ENCODE assay signal across 1 cellular context in the genomic region with DNA sequence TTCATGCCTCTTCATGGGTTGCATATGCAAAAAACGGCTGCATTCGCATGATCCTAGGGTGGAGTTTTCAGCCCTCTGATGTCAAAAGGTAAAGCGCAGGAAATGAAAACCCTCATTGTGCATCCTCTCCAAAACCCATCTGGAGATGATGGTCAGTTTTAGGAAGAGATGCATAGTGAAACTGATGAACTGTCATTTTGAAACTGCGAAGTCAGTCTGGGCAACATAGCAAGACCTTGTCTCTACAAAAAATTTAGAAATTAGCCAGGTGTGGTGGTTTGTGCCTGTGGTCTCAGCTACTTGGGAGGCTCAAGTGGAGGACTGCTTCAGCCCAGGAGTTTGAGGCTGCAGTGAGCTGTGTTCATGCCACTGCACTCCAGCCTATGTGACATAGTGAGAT.
TF ChIP-seq lines count a peak whose summit lies in the region.

No MANE protein-coding gene starts in this region.

TF ChIP-seq in GM12878, 131 proteins besides CTCF, POLR2A, EP300 and RAD21 (continues in another document):
- TF ChIP-seq NRF1 (conservative IDR thresholded peaks at IDR 0.05; ENCODE audit: low read depth, low read length): no peak
- TF ChIP-seq BHLHE40 (IDR thresholded peaks at IDR 0.05; ENCODE audit: borderline replicate concordance in 1 of 2, low read depth in 2 of 2, low read length in 1 of 2): no peak
- TF ChIP-seq ZSCAN29 (IDR thresholded peaks at IDR 0.05): no peak
- TF ChIP-seq, protein P1, sequence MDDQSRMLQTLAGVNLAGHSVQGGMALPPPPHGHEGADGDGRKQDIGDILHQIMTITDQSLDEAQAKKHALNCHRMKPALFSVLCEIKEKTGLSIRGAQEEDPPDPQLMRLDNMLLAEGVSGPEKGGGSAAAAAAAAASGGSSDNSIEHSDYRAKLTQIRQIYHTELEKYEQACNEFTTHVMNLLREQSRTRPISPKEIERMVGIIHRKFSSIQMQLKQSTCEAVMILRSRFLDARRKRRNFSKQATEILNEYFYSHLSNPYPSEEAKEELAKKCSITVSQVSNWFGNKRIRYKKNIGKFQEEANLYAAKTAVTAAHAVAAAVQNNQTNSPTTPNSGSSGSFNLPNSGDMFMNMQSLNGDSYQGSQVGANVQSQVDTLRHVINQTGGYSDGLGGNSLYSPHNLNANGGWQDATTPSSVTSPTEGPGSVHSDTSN (IDR thresholded peaks at IDR 0.05; ENCODE audit: insufficient replicate concordance, low read depth, low read length): no peak
- TF ChIP-seq CBFB (IDR thresholded peaks at IDR 0.05; ENCODE audit: low read depth): 0 out of 2 replicates have a peak, but pooled peaks have one; percentile 18
- no peak for TF ChIP-seq SMAD1 (IDR thresholded peaks at IDR 0.05; ENCODE audit: low read depth, partially characterized antibody)
- TF ChIP-seq, protein P2, sequence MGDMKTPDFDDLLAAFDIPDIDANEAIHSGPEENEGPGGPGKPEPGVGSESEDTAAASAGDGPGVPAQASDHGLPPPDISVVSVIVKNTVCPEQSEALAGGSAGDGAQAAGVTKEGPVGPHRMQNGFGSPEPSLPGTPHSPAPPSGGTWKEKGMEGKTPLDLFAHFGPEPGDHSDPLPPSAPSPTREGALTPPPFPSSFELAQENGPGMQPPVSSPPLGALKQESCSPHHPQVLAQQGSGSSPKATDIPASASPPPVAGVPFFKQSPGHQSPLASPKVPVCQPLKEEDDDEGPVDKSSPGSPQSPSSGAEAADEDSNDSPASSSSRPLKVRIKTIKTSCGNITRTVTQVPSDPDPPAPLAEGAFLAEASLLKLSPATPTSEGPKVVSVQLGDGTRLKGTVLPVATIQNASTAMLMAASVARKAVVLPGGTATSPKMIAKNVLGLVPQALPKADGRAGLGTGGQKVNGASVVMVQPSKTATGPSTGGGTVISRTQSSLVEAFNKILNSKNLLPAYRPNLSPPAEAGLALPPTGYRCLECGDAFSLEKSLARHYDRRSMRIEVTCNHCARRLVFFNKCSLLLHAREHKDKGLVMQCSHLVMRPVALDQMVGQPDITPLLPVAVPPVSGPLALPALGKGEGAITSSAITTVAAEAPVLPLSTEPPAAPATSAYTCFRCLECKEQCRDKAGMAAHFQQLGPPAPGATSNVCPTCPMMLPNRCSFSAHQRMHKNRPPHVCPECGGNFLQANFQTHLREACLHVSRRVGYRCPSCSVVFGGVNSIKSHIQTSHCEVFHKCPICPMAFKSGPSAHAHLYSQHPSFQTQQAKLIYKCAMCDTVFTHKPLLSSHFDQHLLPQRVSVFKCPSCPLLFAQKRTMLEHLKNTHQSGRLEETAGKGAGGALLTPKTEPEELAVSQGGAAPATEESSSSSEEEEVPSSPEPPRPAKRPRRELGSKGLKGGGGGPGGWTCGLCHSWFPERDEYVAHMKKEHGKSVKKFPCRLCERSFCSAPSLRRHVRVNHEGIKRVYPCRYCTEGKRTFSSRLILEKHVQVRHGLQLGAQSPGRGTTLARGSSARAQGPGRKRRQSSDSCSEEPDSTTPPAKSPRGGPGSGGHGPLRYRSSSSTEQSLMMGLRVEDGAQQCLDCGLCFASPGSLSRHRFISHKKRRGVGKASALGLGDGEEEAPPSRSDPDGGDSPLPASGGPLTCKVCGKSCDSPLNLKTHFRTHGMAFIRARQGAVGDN (IDR thresholded peaks at IDR 0.05): no peak
- TF ChIP-seq SPI1 (IDR thresholded peaks at IDR 0.05; ENCODE audit: borderline replicate concordance, insufficient read depth, low read depth, low read length): no peak
- peak; percentile 80; the same call in 1 of the 2 replicates for TF ChIP-seq CBX5 (IDR thresholded peaks at IDR 0.05; ENCODE audit: low read depth)
- TF ChIP-seq SP1 (IDR thresholded peaks at IDR 0.05; ENCODE audit: low read depth, low read length): no peak
- TF ChIP-seq, protein P3, sequence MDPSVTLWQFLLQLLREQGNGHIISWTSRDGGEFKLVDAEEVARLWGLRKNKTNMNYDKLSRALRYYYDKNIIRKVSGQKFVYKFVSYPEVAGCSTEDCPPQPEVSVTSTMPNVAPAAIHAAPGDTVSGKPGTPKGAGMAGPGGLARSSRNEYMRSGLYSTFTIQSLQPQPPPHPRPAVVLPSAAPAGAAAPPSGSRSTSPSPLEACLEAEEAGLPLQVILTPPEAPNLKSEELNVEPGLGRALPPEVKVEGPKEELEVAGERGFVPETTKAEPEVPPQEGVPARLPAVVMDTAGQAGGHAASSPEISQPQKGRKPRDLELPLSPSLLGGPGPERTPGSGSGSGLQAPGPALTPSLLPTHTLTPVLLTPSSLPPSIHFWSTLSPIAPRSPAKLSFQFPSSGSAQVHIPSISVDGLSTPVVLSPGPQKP (IDR thresholded peaks at IDR 0.05; ENCODE audit: low read depth, low read length): no peak
- 0 out of 2 replicates have a peak, but pooled peaks have one; percentile 32 for TF ChIP-seq TCF3 (IDR thresholded peaks at IDR 0.05; ENCODE audit: borderline replicate concordance, insufficient read depth, low read depth, low read length)
- TF ChIP-seq TCF12 (IDR thresholded peaks at IDR 0.05; ENCODE audit: low read depth, low read length): 0 out of 2 replicates have a peak, but pooled peaks have one; percentile 60
- TF ChIP-seq IKZF2 (IDR thresholded peaks at IDR 0.05): peak; percentile 42 to 47; a peak in 2 of 4 replicates
- peak; percentile 56; the same call in 1 of the 2 replicates for TF ChIP-seq CREB1 (IDR thresholded peaks at IDR 0.05; ENCODE audit: low read depth)
- TF ChIP-seq, protein P4, sequence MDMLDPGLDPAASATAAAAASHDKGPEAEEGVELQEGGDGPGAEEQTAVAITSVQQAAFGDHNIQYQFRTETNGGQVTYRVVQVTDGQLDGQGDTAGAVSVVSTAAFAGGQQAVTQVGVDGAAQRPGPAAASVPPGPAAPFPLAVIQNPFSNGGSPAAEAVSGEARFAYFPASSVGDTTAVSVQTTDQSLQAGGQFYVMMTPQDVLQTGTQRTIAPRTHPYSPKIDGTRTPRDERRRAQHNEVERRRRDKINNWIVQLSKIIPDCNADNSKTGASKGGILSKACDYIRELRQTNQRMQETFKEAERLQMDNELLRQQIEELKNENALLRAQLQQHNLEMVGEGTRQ (IDR thresholded peaks at IDR 0.05; ENCODE audit: borderline replicate concordance, low read depth, low read length): no peak
- TF ChIP-seq STAT3 (IDR thresholded peaks at IDR 0.05; ENCODE audit: low read depth, low read length): no peak
- TF ChIP-seq, protein P5, sequence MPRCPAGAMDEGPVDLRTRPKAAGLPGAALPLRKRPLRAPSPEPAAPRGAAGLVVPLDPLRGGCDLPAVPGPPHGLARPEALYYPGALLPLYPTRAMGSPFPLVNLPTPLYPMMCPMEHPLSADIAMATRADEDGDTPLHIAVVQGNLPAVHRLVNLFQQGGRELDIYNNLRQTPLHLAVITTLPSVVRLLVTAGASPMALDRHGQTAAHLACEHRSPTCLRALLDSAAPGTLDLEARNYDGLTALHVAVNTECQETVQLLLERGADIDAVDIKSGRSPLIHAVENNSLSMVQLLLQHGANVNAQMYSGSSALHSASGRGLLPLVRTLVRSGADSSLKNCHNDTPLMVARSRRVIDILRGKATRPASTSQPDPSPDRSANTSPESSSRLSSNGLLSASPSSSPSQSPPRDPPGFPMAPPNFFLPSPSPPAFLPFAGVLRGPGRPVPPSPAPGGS (IDR thresholded peaks at IDR 0.05; ENCODE audit: borderline replicate concordance, insufficient read depth, low read depth, low read length, poor library complexity, severe bottlenecking): no peak
- TF ChIP-seq, protein P6, sequence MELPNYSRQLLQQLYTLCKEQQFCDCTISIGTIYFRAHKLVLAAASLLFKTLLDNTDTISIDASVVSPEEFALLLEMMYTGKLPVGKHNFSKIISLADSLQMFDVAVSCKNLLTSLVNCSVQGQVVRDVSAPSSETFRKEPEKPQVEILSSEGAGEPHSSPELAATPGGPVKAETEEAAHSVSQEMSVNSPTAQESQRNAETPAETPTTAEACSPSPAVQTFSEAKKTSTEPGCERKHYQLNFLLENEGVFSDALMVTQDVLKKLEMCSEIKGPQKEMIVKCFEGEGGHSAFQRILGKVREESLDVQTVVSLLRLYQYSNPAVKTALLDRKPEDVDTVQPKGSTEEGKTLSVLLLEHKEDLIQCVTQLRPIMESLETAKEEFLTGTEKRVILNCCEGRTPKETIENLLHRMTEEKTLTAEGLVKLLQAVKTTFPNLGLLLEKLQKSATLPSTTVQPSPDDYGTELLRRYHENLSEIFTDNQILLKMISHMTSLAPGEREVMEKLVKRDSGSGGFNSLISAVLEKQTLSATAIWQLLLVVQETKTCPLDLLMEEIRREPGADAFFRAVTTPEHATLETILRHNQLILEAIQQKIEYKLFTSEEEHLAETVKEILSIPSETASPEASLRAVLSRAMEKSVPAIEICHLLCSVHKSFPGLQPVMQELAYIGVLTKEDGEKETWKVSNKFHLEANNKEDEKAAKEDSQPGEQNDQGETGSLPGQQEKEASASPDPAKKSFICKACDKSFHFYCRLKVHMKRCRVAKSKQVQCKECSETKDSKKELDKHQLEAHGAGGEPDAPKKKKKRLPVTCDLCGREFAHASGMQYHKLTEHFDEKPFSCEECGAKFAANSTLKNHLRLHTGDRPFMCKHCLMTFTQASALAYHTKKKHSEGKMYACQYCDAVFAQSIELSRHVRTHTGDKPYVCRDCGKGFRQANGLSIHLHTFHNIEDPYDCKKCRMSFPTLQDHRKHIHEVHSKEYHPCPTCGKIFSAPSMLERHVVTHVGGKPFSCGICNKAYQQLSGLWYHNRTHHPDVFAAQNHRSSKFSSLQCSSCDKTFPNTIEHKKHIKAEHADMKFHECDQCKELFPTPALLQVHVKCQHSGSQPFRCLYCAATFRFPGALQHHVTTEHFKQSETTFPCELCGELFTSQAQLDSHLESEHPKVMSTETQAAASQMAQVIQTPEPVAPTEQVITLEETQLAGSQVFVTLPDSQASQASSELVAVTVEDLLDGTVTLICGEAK (IDR thresholded peaks at IDR 0.05; ENCODE audit: borderline replicate concordance): no peak
- no peak for TF ChIP-seq ZNF274 (IDR thresholded peaks at IDR 0.05; ENCODE audit: insufficient read depth, insufficient read length)
- peak; percentile 35; the same call in 1 of the 2 replicates for TF ChIP-seq IKZF1 (conservative IDR thresholded peaks at IDR 0.05)
- peak; percentile 34; the same call in 1 of the 2 replicates for TF ChIP-seq MEF2A (IDR thresholded peaks at IDR 0.05; ENCODE audit: insufficient read depth, low read depth, low read length)
- TF ChIP-seq MTA3 (IDR thresholded peaks at IDR 0.05; ENCODE audit: borderline replicate concordance, low read length): peak; percentile 49; the same call in 1 of the 2 replicates
- peak; percentile 81 for TF ChIP-seq RUNX3 (IDR thresholded peaks at IDR 0.05; ENCODE audit: low read length)
- TF ChIP-seq, protein P7, sequence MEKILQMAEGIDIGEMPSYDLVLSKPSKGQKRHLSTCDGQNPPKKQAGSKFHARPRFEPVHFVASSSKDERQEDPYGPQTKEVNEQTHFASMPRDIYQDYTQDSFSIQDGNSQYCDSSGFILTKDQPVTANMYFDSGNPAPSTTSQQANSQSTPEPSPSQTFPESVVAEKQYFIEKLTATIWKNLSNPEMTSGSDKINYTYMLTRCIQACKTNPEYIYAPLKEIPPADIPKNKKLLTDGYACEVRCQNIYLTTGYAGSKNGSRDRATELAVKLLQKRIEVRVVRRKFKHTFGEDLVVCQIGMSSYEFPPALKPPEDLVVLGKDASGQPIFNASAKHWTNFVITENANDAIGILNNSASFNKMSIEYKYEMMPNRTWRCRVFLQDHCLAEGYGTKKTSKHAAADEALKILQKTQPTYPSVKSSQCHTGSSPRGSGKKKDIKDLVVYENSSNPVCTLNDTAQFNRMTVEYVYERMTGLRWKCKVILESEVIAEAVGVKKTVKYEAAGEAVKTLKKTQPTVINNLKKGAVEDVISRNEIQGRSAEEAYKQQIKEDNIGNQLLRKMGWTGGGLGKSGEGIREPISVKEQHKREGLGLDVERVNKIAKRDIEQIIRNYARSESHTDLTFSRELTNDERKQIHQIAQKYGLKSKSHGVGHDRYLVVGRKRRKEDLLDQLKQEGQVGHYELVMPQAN (conservative IDR thresholded peaks at IDR 0.05): no peak
- TF ChIP-seq ZBED1 (IDR thresholded peaks at IDR 0.05; ENCODE audit: borderline replicate concordance): 0 out of 2 replicates have a peak, but pooled peaks have one; percentile 29
- TF ChIP-seq, protein P8, sequence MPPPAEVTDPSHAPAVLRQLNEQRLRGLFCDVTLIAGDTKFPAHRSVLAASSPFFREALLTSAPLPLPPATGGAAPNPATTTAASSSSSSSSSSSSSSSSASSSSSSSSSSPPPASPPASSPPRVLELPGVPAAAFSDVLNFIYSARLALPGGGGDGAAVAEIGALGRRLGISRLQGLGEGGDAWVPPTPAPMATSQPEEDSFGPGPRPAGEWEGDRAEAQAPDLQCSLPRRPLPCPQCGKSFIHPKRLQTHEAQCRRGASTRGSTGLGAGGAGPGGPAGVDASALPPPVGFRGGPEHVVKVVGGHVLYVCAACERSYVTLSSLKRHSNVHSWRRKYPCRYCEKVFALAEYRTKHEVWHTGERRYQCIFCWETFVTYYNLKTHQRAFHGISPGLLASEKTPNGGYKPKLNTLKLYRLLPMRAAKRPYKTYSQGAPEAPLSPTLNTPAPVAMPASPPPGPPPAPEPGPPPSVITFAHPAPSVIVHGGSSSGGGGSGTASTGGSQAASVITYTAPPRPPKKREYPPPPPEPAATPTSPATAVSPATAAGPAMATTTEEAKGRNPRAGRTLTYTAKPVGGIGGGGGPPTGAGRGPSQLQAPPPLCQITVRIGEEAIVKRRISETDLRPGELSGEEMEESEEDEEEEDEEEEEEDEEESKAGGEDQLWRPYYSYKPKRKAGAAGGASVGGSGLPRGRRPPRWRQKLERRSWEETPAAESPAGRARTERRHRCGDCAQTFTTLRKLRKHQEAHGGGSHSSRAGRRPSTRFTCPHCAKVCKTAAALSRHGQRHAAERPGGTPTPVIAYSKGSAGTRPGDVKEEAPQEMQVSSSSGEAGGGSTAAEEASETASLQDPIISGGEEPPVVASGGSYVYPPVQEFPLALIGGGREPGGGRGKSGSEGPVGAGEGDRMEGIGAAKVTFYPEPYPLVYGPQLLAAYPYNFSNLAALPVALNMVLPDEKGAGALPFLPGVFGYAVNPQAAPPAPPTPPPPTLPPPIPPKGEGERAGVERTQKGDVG (CRISPR knock-in tag; IDR thresholded peaks at IDR 0.05): no peak
- TF ChIP-seq EED (IDR thresholded peaks at IDR 0.05; ENCODE audit: low read depth): peak; percentile 67
- TF ChIP-seq BCL11A (IDR thresholded peaks at IDR 0.05; ENCODE audit: low read depth, low read length): peak; percentile 18; the same call in 1 of the 2 replicates
- no peak for TF ChIP-seq MEF2B (IDR thresholded peaks at IDR 0.05; ENCODE audit: partially characterized antibody, poor library complexity, severe bottlenecking)
- TF ChIP-seq FOXM1 (IDR thresholded peaks at IDR 0.05; ENCODE audit: low read depth, low read length): peak; percentile 27; the same call in 1 of the 2 replicates
- TF ChIP-seq, protein P9, sequence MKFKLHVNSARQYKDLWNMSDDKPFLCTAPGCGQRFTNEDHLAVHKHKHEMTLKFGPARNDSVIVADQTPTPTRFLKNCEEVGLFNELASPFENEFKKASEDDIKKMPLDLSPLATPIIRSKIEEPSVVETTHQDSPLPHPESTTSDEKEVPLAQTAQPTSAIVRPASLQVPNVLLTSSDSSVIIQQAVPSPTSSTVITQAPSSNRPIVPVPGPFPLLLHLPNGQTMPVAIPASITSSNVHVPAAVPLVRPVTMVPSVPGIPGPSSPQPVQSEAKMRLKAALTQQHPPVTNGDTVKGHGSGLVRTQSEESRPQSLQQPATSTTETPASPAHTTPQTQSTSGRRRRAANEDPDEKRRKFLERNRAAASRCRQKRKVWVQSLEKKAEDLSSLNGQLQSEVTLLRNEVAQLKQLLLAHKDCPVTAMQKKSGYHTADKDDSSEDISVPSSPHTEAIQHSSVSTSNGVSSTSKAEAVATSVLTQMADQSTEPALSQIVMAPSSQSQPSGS (IDR thresholded peaks at IDR 0.05; ENCODE audit: low read length): peak; percentile 41; the same call in 1 of the 2 replicates
- TF ChIP-seq YBX1 (IDR thresholded peaks at IDR 0.05): no peak
